8 cellular contexts compared by ENCODE assay signal in genomic region chr1:31617218-31617916, GRCh38. TPM values are rescaled to one million over a fixed set of nuclear protein-coding genes. Genes with fewer than 3 reads are reported as not detected.
A peak's percentile ranks its signal among the peaks of the same experiment; 100 is the strongest.
DNase-seq lines count a peak whose midpoint lies in the region; ATAC-seq and TF ChIP-seq lines count a peak whose summit lies in the region.

TSS of gene HCRTR1 (plus strand) at chr1:31617689. CDS start at chr1:31619193, 1,504 bp downstream.

- H3K27ac Mint-ChIP-seq in immature natural killer cell: no peak within 1 kb of the TSS
- no peak within 1 kb of the TSS for H3K27ac Mint-ChIP-seq in stimulated activated memory B cell treated with anti-CD40 and anti-IgM and Interleukin-4, amounts not matched to agents 10 μg/mL and 1 μg/mL and 100 μg/mL, for 72 hours

- H3K4me3 ChIP-seq in HUES48 (ENCODE audit: low read depth, low read length): peak within 1 kb of the TSS; percentile 76
- H3K4me3 ChIP-seq in ascending aorta: peak within 1 kb of the TSS; percentile 47 to 73

- H3K27me3 ChIP-seq in HUES48 (ENCODE audit: control insufficient read depth, insufficient read depth, low read length): peaks cover 31% of the 10 kb centered on the region
- no peaks in the 10 kb centered on the region for H3K27me3 ChIP-seq in ascending aorta

- no peak for TF ChIP-seq CTCF in ascending aorta (IDR thresholded peaks at IDR 0.05)

- peaks cover 8% of the 10 kb centered on the region; the same call in 1 of the 2 replicates for H3K4me1 ChIP-seq in HUES48 (ENCODE audit: control insufficient read depth, insufficient read depth, low read length)
- peaks cover 3 to 28% of the 10 kb centered on the region in 2 donors for H3K4me1 ChIP-seq in ascending aorta

- ATAC-seq in stimulated activated memory B cell treated with anti-CD40 and anti-IgM and Interleukin-4, amounts not matched to agents 10 μg/mL and 1 μg/mL and 100 μg/mL, for 72 hours: no peak

- H3K27ac ChIP-seq in HUES48 (ENCODE audit: low read depth, low read length) (no peak within 1 kb of the TSS), ascending aorta (no peak within 1 kb of the TSS)

- in situ Hi-C loops in ACHN (cut with HindIII; ENCODE audit: low pct_ligation_motif_present, low pct_unique_long_range_greater_than_20kb, low sequenced_read_pairs): no loop called here

- intact Hi-C loops in ascending aorta (cut with DNase I): no loop called here

- peaks cover 4 to 18% (median 14%) of the 10 kb centered on the region in 3 donors for H3K27me3 Mint-ChIP-seq in immature natural killer cell (ENCODE audit: low read depth in 3 of 3)
- peaks cover 45% of the 10 kb centered on the region for H3K27me3 Mint-ChIP-seq in stimulated activated memory B cell treated with anti-CD40 and anti-IgM and Interleukin-4, amounts not matched to agents 10 μg/mL and 1 μg/mL and 100 μg/mL, for 72 hours

- DNase-seq in ascending aorta (ENCODE audit: low spot score in 2 of 2): no peak
- no peak for DNase-seq in immature natural killer cell
- DNase-seq in ACHN: no peak
- no peak for DNase-seq in iPS-NIHi7 (ENCODE audit: extremely low spot score)
- DNase-seq in GOT3 (lab: John Stamatoyannopoulos, UW): no peak
- no peak for DNase-seq in NCI-H446 (lab: John Stamatoyannopoulos, UW)

- peak within 1 kb of the TSS; percentile 42 to 78 (median 57) for H3K4me3 Mint-ChIP-seq in immature natural killer cell
- H3K4me3 Mint-ChIP-seq in stimulated activated memory B cell treated with anti-CD40 and anti-IgM and Interleukin-4, amounts not matched to agents 10 μg/mL and 1 μg/mL and 100 μg/mL, for 72 hours: peak within 1 kb of the TSS; percentile 66

- H3K4me1 Mint-ChIP-seq in immature natural killer cell: peaks cover 10 to 15% of the 10 kb centered on the region in 2 donors
- H3K4me1 Mint-ChIP-seq in stimulated activated memory B cell treated with anti-CD40 and anti-IgM and Interleukin-4, amounts not matched to agents 10 μg/mL and 1 μg/mL and 100 μg/mL, for 72 hours: peaks cover 26% of the 10 kb centered on the region

- no peaks in the 10 kb centered on the region for H3K36me3 ChIP-seq in HUES48 (ENCODE audit: control insufficient read depth, insufficient read depth, low read length)
- no peaks in the 10 kb centered on the region for H3K36me3 ChIP-seq in ascending aorta

- no peaks in the 10 kb centered on the region for H3K36me3 Mint-ChIP-seq in immature natural killer cell
- no peaks in the 10 kb centered on the region for H3K36me3 Mint-ChIP-seq in stimulated activated memory B cell treated with anti-CD40 and anti-IgM and Interleukin-4, amounts not matched to agents 10 μg/mL and 1 μg/mL and 100 μg/mL, for 72 hours

- no peaks in the 10 kb centered on the region for H3K9me3 Mint-ChIP-seq in immature natural killer cell
- H3K9me3 Mint-ChIP-seq in stimulated activated memory B cell treated with anti-CD40 and anti-IgM and Interleukin-4, amounts not matched to agents 10 μg/mL and 1 μg/mL and 100 μg/mL, for 72 hours: no peaks in the 10 kb centered on the region

- H3K9me3 ChIP-seq in HUES48 (ENCODE audit: control insufficient read depth, insufficient read depth, low read length): no peaks in the 10 kb centered on the region
- H3K9me3 ChIP-seq in ascending aorta: no peaks in the 10 kb centered on the region

- no peak within 1 kb of the TSS for H3K9ac ChIP-seq in HUES48 (ENCODE audit: low read depth, low read length)

RNA-seq across cellular contexts. Expression of gene HCRTR1, which starts in this region (rescaled TPM):
- total RNA-seq in ascending aorta: not detected
- polyA plus RNA-seq in immature natural killer cell: not detected
